In the genomic region with DNA sequence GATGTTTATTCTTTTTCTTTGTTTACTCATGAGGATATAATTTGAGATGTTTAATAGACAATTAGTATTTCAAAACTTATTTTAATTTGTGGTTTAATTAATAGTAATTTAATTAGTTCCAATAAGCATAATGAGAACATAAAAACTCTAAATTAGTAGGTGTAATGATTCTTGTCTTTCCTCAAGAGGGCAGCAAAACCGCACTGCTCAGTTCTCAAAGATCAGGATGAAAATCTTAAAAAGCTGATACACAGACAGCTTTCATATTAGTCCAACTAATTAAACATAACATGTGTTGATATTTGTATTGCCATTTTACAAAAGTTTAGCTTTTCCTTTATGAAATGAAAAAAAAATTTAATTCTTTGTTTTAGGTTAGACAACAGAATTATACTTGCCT, we compare ENCODE assay signal across 8 cellular contexts.
DNase-seq lines count a peak whose midpoint lies in the region; ATAC-seq and TF ChIP-seq lines count a peak whose summit lies in the region.

No MANE protein-coding gene starts in this region.

- no peak overlapping the region for H2AFZ ChIP-seq in MM.1S (ENCODE audit: low read length)

- no peak overlapping the region for H3K27ac Mint-ChIP-seq in activated naive CD8-positive, alpha-beta T cell treated with anti-CD3 and anti-CD28 coated beads for 36 hours

- no peak for ATAC-seq in HG03565 (IDR thresholded peaks at IDR 0.05; ENCODE audit: unreplicated experiment)

- no peaks in the 10 kb centered on the region for H3K79me2 ChIP-seq in MM.1S (ENCODE audit: low read length)

- H3K9me3 ChIP-seq in MM.1S (replicated peaks; ENCODE audit: insufficient read depth, low read length) (no peaks in the 10 kb centered on the region), liver (ENCODE audit: control insufficient read depth in 4 of 4, low read length in 3 of 4) (no peaks in the 10 kb centered on the region)

- DNase-seq in DMS53 (lab: John Stamatoyannopoulos, UW) (peak; percentile 45), MM.1S (peak; percentile 63), NK-92 (lab: John Stamatoyannopoulos, UW; ENCODE audit: unreplicated experiment) (no peak), NCI-H2196 treated with DMSO at 0.1 percent for 48 hours (lab: John Stamatoyannopoulos, UW; ENCODE audit: unreplicated experiment) (no peak)
- no peak for DNase-seq in activated naive CD8-positive, alpha-beta T cell treated with anti-CD3 and anti-CD28 coated beads for 36 hours

- H4K20me1 ChIP-seq in MM.1S (ENCODE audit: insufficient read depth, low read length): no peaks in the 10 kb centered on the region

- H3K4me1 ChIP-seq in MM.1S (ENCODE audit: low read length): no peaks in the 10 kb centered on the region
- no peaks in the 10 kb centered on the region for H3K4me1 ChIP-seq in liver (ENCODE audit: control insufficient read depth in 4 of 4, insufficient read depth in 4 of 4, low read length in 3 of 4)

- 43% methylated on average over 1 of the region's 1 CpG for WGBS in liver

- no peak overlapping the region for H3K4me3 Mint-ChIP-seq in activated naive CD8-positive, alpha-beta T cell treated with anti-CD3 and anti-CD28 coated beads for 36 hours

- H3K36me3 ChIP-seq in MM.1S (replicated peaks; ENCODE audit: insufficient read depth, low read length) (no peaks in the 10 kb centered on the region), liver (ENCODE audit: control insufficient read depth in 4 of 4, insufficient read depth in 3 of 4, low read depth in 1 of 4, low read length in 3 of 4) (no peaks in the 10 kb centered on the region)

- H3K9me3 Mint-ChIP-seq in activated naive CD8-positive, alpha-beta T cell treated with anti-CD3 and anti-CD28 coated beads for 36 hours: peaks cover 2% of the 10 kb centered on the region

- H3K27ac ChIP-seq in MM.1S (ENCODE audit: low read length) (no peak overlapping the region), VCaP (no peak overlapping the region), liver (ENCODE audit: low read depth in 1 of 2, low read length in 2 of 2) (no peak overlapping the region)

- H3K9ac ChIP-seq in MM.1S (ENCODE audit: low read length): no peak overlapping the region
- no peak overlapping the region for H3K9ac ChIP-seq in liver (ENCODE audit: low read depth in 1 of 2, low read length in 2 of 2)

- TF ChIP-seq CTCF in MM.1S (IDR thresholded peaks at IDR 0.05; ENCODE audit: low read length): peak; percentile 62
- peak; percentile 99 for TF ChIP-seq CTCF in VCaP (conservative IDR thresholded peaks at IDR 0.05)
- TF ChIP-seq CTCF in liver (IDR thresholded peaks at IDR 0.05; ENCODE audit: low read depth, low read length, missing input control): peak; percentile 23

- TF ChIP-seq RAD21 in liver (IDR thresholded peaks at IDR 0.05): peak; percentile 58 to 69

- H3K4me3 ChIP-seq in MM.1S (ENCODE audit: low read length) (no peak overlapping the region), liver (ENCODE audit: low read depth in 1 of 3, low read length in 3 of 3) (no peak overlapping the region)

- H3K27me3 ChIP-seq in MM.1S (replicated peaks; ENCODE audit: insufficient read depth, low read length) (no peaks in the 10 kb centered on the region), liver (ENCODE audit: control insufficient read depth in 4 of 4, insufficient read depth in 4 of 4, low read length in 3 of 4) (no peaks in the 10 kb centered on the region)

- H3K4me1 Mint-ChIP-seq in activated naive CD8-positive, alpha-beta T cell treated with anti-CD3 and anti-CD28 coated beads for 36 hours: no peaks in the 10 kb centered on the region

- H3K4me2 ChIP-seq in MM.1S (ENCODE audit: low read depth, low read length): no peak overlapping the region

- peaks cover 5% of the 10 kb centered on the region for H3K27me3 Mint-ChIP-seq in activated naive CD8-positive, alpha-beta T cell treated with anti-CD3 and anti-CD28 coated beads for 36 hours

- no peaks in the 10 kb centered on the region for H3F3A ChIP-seq in MM.1S (ENCODE audit: insufficient read depth, low read length)

- no peaks in the 10 kb centered on the region for H3K9me2 ChIP-seq in MM.1S (replicated peaks; ENCODE audit: insufficient read depth, low read length)

- no peaks in the 10 kb centered on the region for H3K36me3 Mint-ChIP-seq in activated naive CD8-positive, alpha-beta T cell treated with anti-CD3 and anti-CD28 coated beads for 36 hours

TF ChIP-seq in liver, 16 proteins besides CTCF, POLR2A, EP300 and RAD21:
- TF ChIP-seq HNF4G (IDR thresholded peaks at IDR 0.05) (no peak), HNF4A (conservative IDR thresholded peaks at IDR 0.05) (no peak), EGR1 (IDR thresholded peaks at IDR 0.05; ENCODE audit: low read depth in 2 of 2) (no peak), GABPA (IDR thresholded peaks at IDR 0.05 in 1 of 2, conservative IDR thresholded peaks at IDR 0.05 in 1 of 2) (no peak), SP1 (IDR thresholded peaks at IDR 0.05) (no peak), TAF1 (conservative IDR thresholded peaks at IDR 0.05) (no peak), FOXA1 (IDR thresholded peaks at IDR 0.05) (no peak), RXRA (IDR thresholded peaks at IDR 0.05) (no peak), JUND (IDR thresholded peaks at IDR 0.05) (no peak), NR2F2 (IDR thresholded peaks at IDR 0.05) (no peak), YY1 (IDR thresholded peaks at IDR 0.05) (no peak), FOXA2 (IDR thresholded peaks at IDR 0.05) (no peak)
- TF ChIP-seq, protein P1, sequence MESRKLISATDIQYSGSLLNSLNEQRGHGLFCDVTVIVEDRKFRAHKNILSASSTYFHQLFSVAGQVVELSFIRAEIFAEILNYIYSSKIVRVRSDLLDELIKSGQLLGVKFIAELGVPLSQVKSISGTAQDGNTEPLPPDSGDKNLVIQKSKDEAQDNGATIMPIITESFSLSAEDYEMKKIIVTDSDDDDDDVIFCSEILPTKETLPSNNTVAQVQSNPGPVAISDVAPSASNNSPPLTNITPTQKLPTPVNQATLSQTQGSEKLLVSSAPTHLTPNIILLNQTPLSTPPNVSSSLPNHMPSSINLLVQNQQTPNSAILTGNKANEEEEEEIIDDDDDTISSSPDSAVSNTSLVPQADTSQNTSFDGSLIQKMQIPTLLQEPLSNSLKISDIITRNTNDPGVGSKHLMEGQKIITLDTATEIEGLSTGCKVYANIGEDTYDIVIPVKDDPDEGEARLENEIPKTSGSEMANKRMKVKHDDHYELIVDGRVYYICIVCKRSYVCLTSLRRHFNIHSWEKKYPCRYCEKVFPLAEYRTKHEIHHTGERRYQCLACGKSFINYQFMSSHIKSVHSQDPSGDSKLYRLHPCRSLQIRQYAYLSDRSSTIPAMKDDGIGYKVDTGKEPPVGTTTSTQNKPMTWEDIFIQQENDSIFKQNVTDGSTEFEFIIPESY (IDR thresholded peaks at IDR 0.05): no peak
- TF ChIP-seq, protein P2, sequence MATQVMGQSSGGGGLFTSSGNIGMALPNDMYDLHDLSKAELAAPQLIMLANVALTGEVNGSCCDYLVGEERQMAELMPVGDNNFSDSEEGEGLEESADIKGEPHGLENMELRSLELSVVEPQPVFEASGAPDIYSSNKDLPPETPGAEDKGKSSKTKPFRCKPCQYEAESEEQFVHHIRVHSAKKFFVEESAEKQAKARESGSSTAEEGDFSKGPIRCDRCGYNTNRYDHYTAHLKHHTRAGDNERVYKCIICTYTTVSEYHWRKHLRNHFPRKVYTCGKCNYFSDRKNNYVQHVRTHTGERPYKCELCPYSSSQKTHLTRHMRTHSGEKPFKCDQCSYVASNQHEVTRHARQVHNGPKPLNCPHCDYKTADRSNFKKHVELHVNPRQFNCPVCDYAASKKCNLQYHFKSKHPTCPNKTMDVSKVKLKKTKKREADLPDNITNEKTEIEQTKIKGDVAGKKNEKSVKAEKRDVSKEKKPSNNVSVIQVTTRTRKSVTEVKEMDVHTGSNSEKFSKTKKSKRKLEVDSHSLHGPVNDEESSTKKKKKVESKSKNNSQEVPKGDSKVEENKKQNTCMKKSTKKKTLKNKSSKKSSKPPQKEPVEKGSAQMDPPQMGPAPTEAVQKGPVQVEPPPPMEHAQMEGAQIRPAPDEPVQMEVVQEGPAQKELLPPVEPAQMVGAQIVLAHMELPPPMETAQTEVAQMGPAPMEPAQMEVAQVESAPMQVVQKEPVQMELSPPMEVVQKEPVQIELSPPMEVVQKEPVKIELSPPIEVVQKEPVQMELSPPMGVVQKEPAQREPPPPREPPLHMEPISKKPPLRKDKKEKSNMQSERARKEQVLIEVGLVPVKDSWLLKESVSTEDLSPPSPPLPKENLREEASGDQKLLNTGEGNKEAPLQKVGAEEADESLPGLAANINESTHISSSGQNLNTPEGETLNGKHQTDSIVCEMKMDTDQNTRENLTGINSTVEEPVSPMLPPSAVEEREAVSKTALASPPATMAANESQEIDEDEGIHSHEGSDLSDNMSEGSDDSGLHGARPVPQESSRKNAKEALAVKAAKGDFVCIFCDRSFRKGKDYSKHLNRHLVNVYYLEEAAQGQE (IDR thresholded peaks at IDR 0.05): no peak
- TF ChIP-seq, protein P3, sequence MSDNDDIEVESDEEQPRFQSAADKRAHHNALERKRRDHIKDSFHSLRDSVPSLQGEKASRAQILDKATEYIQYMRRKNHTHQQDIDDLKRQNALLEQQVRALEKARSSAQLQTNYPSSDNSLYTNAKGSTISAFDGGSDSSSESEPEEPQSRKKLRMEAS (IDR thresholded peaks at IDR 0.05): no peak
- TF ChIP-seq, protein P4, sequence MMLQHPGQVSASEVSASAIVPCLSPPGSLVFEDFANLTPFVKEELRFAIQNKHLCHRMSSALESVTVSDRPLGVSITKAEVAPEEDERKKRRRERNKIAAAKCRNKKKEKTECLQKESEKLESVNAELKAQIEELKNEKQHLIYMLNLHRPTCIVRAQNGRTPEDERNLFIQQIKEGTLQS (IDR thresholded peaks at IDR 0.05): no peak

Comparison
In these comparisons a context has a peak if more than half of its experiments do, and no peak if none do; other contexts are left out.
1. DNase-seq: peak in DMS53 (single experiment) and MM.1S (single experiment); none in NK-92 (single experiment), NCI-H2196 treated with DMSO at 0.1 percent for 48 hours (single experiment) and activated naive CD8-positive, alpha-beta T cell treated with anti-CD3 and anti-CD28 coated beads for 36 hours (single experiment).
2. CTCF ChIP-seq: peak in every context shown above with its lines; median percentile 99 in VCaP; 62 in MM.1S; 23 in liver.